Comparison of ENCODE assay signal across 8 cellular contexts in genomic region chr11:66546368-66546965, GRCh38.
DNase-seq lines count a peak whose midpoint lies in the region; ATAC-seq lines count a peak whose summit lies in the region.

TSS of gene ACTN3 (plus strand) at chr11:66546903. CDS start at chr11:66546938, 35 bp downstream.

- peak within 1 kb of the TSS; percentile 86 to 93 for H3K27ac Mint-ChIP-seq in effector memory CD8-positive, alpha-beta T cell

- H3K27me3 Mint-ChIP-seq in effector memory CD8-positive, alpha-beta T cell, result no peaks in the 10 kb centered on the region

- H3K9me3 Mint-ChIP-seq in effector memory CD8-positive, alpha-beta T cell, result no peaks in the 10 kb centered on the region

- H3K36me3 ChIP-seq in NT2/D1 (ENCODE audit: insufficient read depth, insufficient read length, low read length) (peaks cover 16% of the 10 kb centered on the region), muscle layer of colon (ENCODE audit: insufficient read depth, low read length) (peaks cover 11% of the 10 kb centered on the region)

- no peaks in the 10 kb centered on the region for H3K27me3 ChIP-seq in NT2/D1 (ENCODE audit: insufficient read depth, insufficient read length)
- H3K27me3 ChIP-seq in muscle layer of colon (ENCODE audit: control insufficient read depth in 1 of 2, insufficient read depth in 2 of 2, low read length in 2 of 2), result no peaks in the 10 kb centered on the region

- H3K27ac ChIP-seq in muscle layer of colon (ENCODE audit: low read depth, low read length), result peak within 1 kb of the TSS; percentile 74

- DNase-seq in ELR (ENCODE audit: low read depth) (peak; percentile 21), NT2/D1 (ENCODE audit: low read depth, low spot score) (no peak), NCI-H1930 (lab: John Stamatoyannopoulos, UW) (no peak), retina (no peak)
- no peak for DNase-seq in effector memory CD8-positive, alpha-beta T cell

- peak within 1 kb of the TSS; percentile 89 to 94 for H3K4me3 Mint-ChIP-seq in effector memory CD8-positive, alpha-beta T cell

- H3K4me1 Mint-ChIP-seq in effector memory CD8-positive, alpha-beta T cell (ENCODE audit: low read depth in 2 of 2), result peaks cover 33 to 38% of the 10 kb centered on the region in 2 donors

- no peaks in the 10 kb centered on the region for H3K9me3 ChIP-seq in NT2/D1 (ENCODE audit: insufficient read depth, low read length)
- no peaks in the 10 kb centered on the region for H3K9me3 ChIP-seq in muscle layer of colon (ENCODE audit: low read length)

- no peak for ATAC-seq in effector memory CD8-positive, alpha-beta T cell (replicated peaks)
- ATAC-seq in GM18858 (IDR thresholded peaks at IDR 0.05; ENCODE audit: unreplicated experiment) (no peak), HG03469 (IDR thresholded peaks at IDR 0.05; ENCODE audit: unreplicated experiment) (no peak)

- H3K4me3 ChIP-seq in NT2/D1 (ENCODE audit: insufficient read length, low read depth) (peak within 1 kb of the TSS; percentile 89), muscle layer of colon (ENCODE audit: low read depth in 1 of 2, low read length in 2 of 2) (peak within 1 kb of the TSS; percentile 62 to 72)

- peak within 1 kb of the TSS; percentile 92 for H3K9ac ChIP-seq in NT2/D1 (ENCODE audit: insufficient read length, low read depth)
- H3K9ac ChIP-seq in muscle layer of colon (ENCODE audit: low read length), result peak within 1 kb of the TSS; percentile 22

- H3K36me3 Mint-ChIP-seq in effector memory CD8-positive, alpha-beta T cell (ENCODE audit: insufficient read depth), result peaks cover 3% of the 10 kb centered on the region

- peaks cover 23% of the 10 kb centered on the region for H3K4me1 ChIP-seq in NT2/D1 (ENCODE audit: insufficient read depth, insufficient read length)
- peaks cover 16% of the 10 kb centered on the region for H3K4me1 ChIP-seq in muscle layer of colon (ENCODE audit: insufficient read depth, low read length)
